Comparison of ENCODE assay signal across 1 cellular context in genomic region chr5:177097016-177097985, GRCh38.
TF ChIP-seq lines count a peak whose summit lies in the region.

No MANE protein-coding gene starts in this region.

TF ChIP-seq in HepG2, 621 proteins besides CTCF, POLR2A, EP300 and RAD21 (continued from another document and continues in another):
- TF ChIP-seq, protein P1, sequence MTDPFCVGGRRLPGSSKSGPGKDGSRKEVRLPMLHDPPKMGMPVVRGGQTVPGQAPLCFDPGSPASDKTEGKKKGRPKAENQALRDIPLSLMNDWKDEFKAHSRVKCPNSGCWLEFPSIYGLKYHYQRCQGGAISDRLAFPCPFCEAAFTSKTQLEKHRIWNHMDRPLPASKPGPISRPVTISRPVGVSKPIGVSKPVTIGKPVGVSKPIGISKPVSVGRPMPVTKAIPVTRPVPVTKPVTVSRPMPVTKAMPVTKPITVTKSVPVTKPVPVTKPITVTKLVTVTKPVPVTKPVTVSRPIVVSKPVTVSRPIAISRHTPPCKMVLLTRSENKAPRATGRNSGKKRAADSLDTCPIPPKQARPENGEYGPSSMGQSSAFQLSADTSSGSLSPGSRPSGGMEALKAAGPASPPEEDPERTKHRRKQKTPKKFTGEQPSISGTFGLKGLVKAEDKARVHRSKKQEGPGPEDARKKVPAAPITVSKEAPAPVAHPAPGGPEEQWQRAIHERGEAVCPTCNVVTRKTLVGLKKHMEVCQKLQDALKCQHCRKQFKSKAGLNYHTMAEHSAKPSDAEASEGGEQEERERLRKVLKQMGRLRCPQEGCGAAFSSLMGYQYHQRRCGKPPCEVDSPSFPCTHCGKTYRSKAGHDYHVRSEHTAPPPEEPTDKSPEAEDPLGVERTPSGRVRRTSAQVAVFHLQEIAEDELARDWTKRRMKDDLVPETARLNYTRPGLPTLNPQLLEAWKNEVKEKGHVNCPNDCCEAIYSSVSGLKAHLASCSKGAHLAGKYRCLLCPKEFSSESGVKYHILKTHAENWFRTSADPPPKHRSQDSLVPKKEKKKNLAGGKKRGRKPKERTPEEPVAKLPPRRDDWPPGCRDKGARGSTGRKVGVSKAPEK (CRISPR knock-in tag; IDR thresholded peaks at IDR 0.05; ENCODE audit: borderline replicate concordance): peak; percentile 75; the same call in 1 of the 2 replicates
- no peak for TF ChIP-seq JDP2 (CRISPR knock-in tag; IDR thresholded peaks at IDR 0.05; ENCODE audit: borderline replicate concordance)
- TF ChIP-seq TMF1 (CRISPR knock-in tag; IDR thresholded peaks at IDR 0.05; ENCODE audit: low read depth): no peak
- TF ChIP-seq, protein P2, sequence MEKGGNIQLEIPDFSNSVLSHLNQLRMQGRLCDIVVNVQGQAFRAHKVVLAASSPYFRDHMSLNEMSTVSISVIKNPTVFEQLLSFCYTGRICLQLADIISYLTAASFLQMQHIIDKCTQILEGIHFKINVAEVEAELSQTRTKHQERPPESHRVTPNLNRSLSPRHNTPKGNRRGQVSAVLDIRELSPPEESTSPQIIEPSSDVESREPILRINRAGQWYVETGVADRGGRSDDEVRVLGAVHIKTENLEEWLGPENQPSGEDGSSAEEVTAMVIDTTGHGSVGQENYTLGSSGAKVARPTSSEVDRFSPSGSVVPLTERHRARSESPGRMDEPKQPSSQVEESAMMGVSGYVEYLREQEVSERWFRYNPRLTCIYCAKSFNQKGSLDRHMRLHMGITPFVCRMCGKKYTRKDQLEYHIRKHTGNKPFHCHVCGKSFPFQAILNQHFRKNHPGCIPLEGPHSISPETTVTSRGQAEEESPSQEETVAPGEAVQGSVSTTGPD (CRISPR knock-in tag; IDR thresholded peaks at IDR 0.05): no peak
- TF ChIP-seq NPAS2 (CRISPR knock-in tag; IDR thresholded peaks at IDR 0.05; ENCODE audit: borderline replicate concordance): no peak
- peak; percentile 27; the same call in 1 of the 2 replicates for TF ChIP-seq SAP130 (CRISPR knock-in tag; IDR thresholded peaks at IDR 0.05; ENCODE audit: low read depth)
- no peak for TF ChIP-seq PHB2 (IDR thresholded peaks at IDR 0.05; ENCODE audit: partially characterized antibody)
- TF ChIP-seq IRF2 (CRISPR knock-in tag; IDR thresholded peaks at IDR 0.05): no peak
- no peak for TF ChIP-seq ZNF441 (CRISPR knock-in tag; IDR thresholded peaks at IDR 0.05; ENCODE audit: borderline replicate concordance)
- TF ChIP-seq REST (IDR thresholded peaks at IDR 0.05; ENCODE audit: borderline replicate concordance in 1 of 2, low read depth in 1 of 2, low read length in 2 of 2): no peak
- TF ChIP-seq ZNF7 (CRISPR knock-in tag; IDR thresholded peaks at IDR 0.05): no peak
- TF ChIP-seq ZNF256 (CRISPR knock-in tag; conservative IDR thresholded peaks at IDR 0.05): no peak
- peak; percentile 82 for TF ChIP-seq RBM22 (optimal IDR thresholded peaks at IDR 0.05; ENCODE audit: low read length)
- TF ChIP-seq IRF1 (CRISPR knock-in tag; IDR thresholded peaks at IDR 0.05; ENCODE audit: low read depth): no peak
- TF ChIP-seq ZNF816 (CRISPR knock-in tag; IDR thresholded peaks at IDR 0.05; ENCODE audit: borderline replicate concordance): no peak
- TF ChIP-seq TAF1 (CRISPR knock-in tag; IDR thresholded peaks at IDR 0.05): no peak
- TF ChIP-seq PRPF4 (IDR thresholded peaks at IDR 0.05; ENCODE audit: low read depth, low read length, poor library complexity, severe bottlenecking): no peak
- no peak for TF ChIP-seq NONO (IDR thresholded peaks at IDR 0.05)
- TF ChIP-seq NONO (CRISPR knock-in tag; conservative IDR thresholded peaks at IDR 0.05): peak; percentile 71
- peak; percentile 16; the same call in 1 of the 2 replicates for TF ChIP-seq ATF7-NPFF (CRISPR knock-in tag; IDR thresholded peaks at IDR 0.05; ENCODE audit: low read depth)
- TF ChIP-seq, protein P3, sequence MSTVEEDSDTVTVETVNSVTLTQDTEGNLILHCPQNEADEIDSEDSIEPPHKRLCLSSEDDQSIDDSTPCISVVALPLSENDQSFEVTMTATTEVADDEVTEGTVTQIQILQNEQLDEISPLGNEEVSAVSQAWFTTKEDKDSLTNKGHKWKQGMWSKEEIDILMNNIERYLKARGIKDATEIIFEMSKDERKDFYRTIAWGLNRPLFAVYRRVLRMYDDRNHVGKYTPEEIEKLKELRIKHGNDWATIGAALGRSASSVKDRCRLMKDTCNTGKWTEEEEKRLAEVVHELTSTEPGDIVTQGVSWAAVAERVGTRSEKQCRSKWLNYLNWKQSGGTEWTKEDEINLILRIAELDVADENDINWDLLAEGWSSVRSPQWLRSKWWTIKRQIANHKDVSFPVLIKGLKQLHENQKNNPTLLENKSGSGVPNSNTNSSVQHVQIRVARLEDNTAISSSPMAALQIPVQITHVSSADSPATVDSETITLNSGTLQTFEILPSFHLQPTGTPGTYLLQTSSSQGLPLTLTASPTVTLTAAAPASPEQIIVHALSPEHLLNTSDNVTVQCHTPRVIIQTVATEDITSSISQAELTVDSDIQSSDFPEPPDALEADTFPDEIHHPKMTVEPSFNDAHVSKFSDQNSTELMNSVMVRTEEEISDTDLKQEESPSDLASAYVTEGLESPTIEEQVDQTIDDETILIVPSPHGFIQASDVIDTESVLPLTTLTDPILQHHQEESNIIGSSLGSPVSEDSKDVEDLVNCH (CRISPR knock-in tag; IDR thresholded peaks at IDR 0.05): no peak
- TF ChIP-seq KAT8 (CRISPR knock-in tag; IDR thresholded peaks at IDR 0.05): no peak
- no peak for TF ChIP-seq MLLT10 (CRISPR knock-in tag; IDR thresholded peaks at IDR 0.05)
- TF ChIP-seq FOXK2 (IDR thresholded peaks at IDR 0.05): no peak
- no peak for TF ChIP-seq MIER2 (CRISPR knock-in tag; IDR thresholded peaks at IDR 0.05)
- peak; percentile 25 for TF ChIP-seq ZNF407 (CRISPR knock-in tag; IDR thresholded peaks at IDR 0.05; ENCODE audit: not compliant biosample characterization)
- no peak for TF ChIP-seq AGO1 (IDR thresholded peaks at IDR 0.05; ENCODE audit: low read depth, low read length, poor library complexity, severe bottlenecking)
- TF ChIP-seq ZNF160 (CRISPR knock-in tag; IDR thresholded peaks at IDR 0.05): no peak
- TF ChIP-seq ZNF33B (CRISPR knock-in tag; IDR thresholded peaks at IDR 0.05): 0 out of 2 replicates have a peak, but pooled peaks have one; percentile 49
- TF ChIP-seq ZNF782 (CRISPR knock-in tag; IDR thresholded peaks at IDR 0.05; ENCODE audit: borderline replicate concordance): 0 out of 2 replicates have a peak, but pooled peaks have one; percentile 36
- no peak for TF ChIP-seq ZNF230 (CRISPR knock-in tag; IDR thresholded peaks at IDR 0.05)
- no peak for TF ChIP-seq TBL1XR1 (IDR thresholded peaks at IDR 0.05; ENCODE audit: borderline replicate concordance, low read length, partially characterized antibody)
- peak; percentile 29; the same call in 1 of the 2 replicates for TF ChIP-seq RXRB (CRISPR knock-in tag; IDR thresholded peaks at IDR 0.05; ENCODE audit: borderline replicate concordance)
- TF ChIP-seq ZNF296 (CRISPR knock-in tag; conservative IDR thresholded peaks at IDR 0.05): no peak
- no peak for TF ChIP-seq HOXA5 (CRISPR knock-in tag; IDR thresholded peaks at IDR 0.05)
- no peak for TF ChIP-seq PHF20 (CRISPR knock-in tag; IDR thresholded peaks at IDR 0.05)
- no peak for TF ChIP-seq ZFP1 (CRISPR knock-in tag; IDR thresholded peaks at IDR 0.05)
- no peak for TF ChIP-seq SATB2 (CRISPR knock-in tag; IDR thresholded peaks at IDR 0.05)
